In the genomic region with DNA sequence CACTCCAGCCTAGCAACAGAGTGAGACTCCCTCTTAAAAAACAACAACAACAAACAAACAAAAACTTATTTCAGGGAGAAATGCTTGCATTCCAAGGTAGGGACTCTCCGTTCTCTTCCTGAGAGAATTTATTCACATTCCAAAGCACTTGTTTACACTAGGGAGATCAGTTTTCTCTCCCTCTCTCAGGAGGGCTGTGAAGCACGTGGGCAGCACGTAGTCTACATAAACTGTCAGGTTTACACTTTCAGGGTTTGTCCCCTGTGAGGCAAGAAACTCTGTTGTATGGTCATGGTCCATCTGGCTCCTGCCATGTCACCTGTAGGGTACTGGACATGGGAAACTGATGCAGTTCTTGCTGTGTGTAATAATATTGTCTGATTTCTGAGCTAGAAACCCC, we compare ENCODE assay signal across 1 cellular context.
A peak's percentile ranks its signal among the peaks of the same experiment; 100 is the strongest.
TF ChIP-seq lines count a peak whose summit lies in the region.

No MANE protein-coding gene starts in this region.

TF ChIP-seq in HepG2, 621 proteins besides CTCF, POLR2A, EP300 and RAD21 (continued from another document and continues in another):
- TF ChIP-seq, protein P1, sequence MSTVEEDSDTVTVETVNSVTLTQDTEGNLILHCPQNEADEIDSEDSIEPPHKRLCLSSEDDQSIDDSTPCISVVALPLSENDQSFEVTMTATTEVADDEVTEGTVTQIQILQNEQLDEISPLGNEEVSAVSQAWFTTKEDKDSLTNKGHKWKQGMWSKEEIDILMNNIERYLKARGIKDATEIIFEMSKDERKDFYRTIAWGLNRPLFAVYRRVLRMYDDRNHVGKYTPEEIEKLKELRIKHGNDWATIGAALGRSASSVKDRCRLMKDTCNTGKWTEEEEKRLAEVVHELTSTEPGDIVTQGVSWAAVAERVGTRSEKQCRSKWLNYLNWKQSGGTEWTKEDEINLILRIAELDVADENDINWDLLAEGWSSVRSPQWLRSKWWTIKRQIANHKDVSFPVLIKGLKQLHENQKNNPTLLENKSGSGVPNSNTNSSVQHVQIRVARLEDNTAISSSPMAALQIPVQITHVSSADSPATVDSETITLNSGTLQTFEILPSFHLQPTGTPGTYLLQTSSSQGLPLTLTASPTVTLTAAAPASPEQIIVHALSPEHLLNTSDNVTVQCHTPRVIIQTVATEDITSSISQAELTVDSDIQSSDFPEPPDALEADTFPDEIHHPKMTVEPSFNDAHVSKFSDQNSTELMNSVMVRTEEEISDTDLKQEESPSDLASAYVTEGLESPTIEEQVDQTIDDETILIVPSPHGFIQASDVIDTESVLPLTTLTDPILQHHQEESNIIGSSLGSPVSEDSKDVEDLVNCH (CRISPR knock-in tag; IDR thresholded peaks at IDR 0.05), result no peak
- no peak for TF ChIP-seq ZFP82 (CRISPR knock-in tag; IDR thresholded peaks at IDR 0.05; ENCODE audit: borderline replicate concordance)
- no peak for TF ChIP-seq SUZ12 (IDR thresholded peaks at IDR 0.05; ENCODE audit: low read depth, low read length)
- 0 out of 2 replicates have a peak, but pooled peaks have one; percentile 29 for TF ChIP-seq HOXA5 (CRISPR knock-in tag; IDR thresholded peaks at IDR 0.05)
- TF ChIP-seq ZNF180 (CRISPR knock-in tag; IDR thresholded peaks at IDR 0.05; ENCODE audit: borderline replicate concordance, low read depth), result no peak
- no peak for TF ChIP-seq DR1 (CRISPR knock-in tag; IDR thresholded peaks at IDR 0.05)
- TF ChIP-seq, protein P2, sequence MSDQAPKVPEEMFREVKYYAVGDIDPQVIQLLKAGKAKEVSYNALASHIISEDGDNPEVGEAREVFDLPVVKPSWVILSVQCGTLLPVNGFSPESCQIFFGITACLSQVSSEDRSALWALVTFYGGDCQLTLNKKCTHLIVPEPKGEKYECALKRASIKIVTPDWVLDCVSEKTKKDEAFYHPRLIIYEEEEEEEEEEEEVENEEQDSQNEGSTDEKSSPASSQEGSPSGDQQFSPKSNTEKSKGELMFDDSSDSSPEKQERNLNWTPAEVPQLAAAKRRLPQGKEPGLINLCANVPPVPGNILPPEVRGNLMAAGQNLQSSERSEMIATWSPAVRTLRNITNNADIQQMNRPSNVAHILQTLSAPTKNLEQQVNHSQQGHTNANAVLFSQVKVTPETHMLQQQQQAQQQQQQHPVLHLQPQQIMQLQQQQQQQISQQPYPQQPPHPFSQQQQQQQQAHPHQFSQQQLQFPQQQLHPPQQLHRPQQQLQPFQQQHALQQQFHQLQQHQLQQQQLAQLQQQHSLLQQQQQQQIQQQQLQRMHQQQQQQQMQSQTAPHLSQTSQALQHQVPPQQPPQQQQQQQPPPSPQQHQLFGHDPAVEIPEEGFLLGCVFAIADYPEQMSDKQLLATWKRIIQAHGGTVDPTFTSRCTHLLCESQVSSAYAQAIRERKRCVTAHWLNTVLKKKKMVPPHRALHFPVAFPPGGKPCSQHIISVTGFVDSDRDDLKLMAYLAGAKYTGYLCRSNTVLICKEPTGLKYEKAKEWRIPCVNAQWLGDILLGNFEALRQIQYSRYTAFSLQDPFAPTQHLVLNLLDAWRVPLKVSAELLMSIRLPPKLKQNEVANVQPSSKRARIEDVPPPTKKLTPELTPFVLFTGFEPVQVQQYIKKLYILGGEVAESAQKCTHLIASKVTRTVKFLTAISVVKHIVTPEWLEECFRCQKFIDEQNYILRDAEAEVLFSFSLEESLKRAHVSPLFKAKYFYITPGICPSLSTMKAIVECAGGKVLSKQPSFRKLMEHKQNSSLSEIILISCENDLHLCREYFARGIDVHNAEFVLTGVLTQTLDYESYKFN (CRISPR knock-in tag; conservative IDR thresholded peaks at IDR 0.05), result 0 out of 2 replicates have a peak, but pooled peaks have one; percentile 31
- TF ChIP-seq, protein P3, sequence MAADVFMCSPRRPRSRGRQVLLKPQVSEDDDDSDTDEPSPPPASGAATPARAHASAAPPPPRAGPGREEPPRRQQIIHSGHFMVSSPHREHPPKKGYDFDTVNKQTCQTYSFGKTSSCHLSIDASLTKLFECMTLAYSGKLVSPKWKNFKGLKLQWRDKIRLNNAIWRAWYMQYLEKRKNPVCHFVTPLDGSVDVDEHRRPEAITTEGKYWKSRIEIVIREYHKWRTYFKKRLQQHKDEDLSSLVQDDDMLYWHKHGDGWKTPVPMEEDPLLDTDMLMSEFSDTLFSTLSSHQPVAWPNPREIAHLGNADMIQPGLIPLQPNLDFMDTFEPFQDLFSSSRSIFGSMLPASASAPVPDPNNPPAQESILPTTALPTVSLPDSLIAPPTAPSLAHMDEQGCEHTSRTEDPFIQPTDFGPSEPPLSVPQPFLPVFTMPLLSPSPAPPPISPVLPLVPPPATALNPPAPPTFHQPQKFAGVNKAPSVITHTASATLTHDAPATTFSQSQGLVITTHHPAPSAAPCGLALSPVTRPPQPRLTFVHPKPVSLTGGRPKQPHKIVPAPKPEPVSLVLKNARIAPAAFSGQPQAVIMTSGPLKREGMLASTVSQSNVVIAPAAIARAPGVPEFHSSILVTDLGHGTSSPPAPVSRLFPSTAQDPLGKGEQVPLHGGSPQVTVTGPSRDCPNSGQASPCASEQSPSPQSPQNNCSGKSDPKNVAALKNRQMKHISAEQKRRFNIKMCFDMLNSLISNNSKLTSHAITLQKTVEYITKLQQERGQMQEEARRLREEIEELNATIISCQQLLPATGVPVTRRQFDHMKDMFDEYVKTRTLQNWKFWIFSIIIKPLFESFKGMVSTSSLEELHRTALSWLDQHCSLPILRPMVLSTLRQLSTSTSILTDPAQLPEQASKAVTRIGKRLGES (CRISPR knock-in tag; IDR thresholded peaks at IDR 0.05; ENCODE audit: borderline replicate concordance), result peak; percentile 91
- TF ChIP-seq SETDB1 (CRISPR knock-in tag; IDR thresholded peaks at IDR 0.05; ENCODE audit: borderline replicate concordance), result peak; percentile 64; the same call in 1 of the 2 replicates
- TF ChIP-seq, protein P4, sequence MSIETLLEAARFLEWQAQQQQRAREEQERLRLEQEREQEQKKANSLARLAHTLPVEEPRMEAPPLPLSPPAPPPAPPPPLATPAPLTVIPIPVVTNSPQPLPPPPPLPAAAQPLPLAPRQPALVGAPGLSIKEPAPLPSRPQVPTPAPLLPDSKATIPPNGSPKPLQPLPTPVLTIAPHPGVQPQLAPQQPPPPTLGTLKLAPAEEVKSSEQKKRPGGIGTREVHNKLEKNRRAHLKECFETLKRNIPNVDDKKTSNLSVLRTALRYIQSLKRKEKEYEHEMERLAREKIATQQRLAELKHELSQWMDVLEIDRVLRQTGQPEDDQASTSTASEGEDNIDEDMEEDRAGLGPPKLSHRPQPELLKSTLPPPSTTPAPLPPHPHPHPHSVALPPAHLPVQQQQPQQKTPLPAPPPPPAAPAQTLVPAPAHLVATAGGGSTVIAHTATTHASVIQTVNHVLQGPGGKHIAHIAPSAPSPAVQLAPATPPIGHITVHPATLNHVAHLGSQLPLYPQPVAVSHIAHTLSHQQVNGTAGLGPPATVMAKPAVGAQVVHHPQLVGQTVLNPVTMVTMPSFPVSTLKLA (IDR thresholded peaks at IDR 0.05), result peak; percentile 40; the same call in 1 of the 2 replicates
- peak; percentile 25; the same call in 1 of the 2 replicates for TF ChIP-seq HOXA3 (CRISPR knock-in tag; IDR thresholded peaks at IDR 0.05)
- no peak for TF ChIP-seq PRMT3 (CRISPR knock-in tag; IDR thresholded peaks at IDR 0.05; ENCODE audit: borderline replicate concordance, low read depth)
- TF ChIP-seq ZNF367 (CRISPR knock-in tag; IDR thresholded peaks at IDR 0.05; ENCODE audit: borderline replicate concordance), result no peak
- TF ChIP-seq, protein P5, sequence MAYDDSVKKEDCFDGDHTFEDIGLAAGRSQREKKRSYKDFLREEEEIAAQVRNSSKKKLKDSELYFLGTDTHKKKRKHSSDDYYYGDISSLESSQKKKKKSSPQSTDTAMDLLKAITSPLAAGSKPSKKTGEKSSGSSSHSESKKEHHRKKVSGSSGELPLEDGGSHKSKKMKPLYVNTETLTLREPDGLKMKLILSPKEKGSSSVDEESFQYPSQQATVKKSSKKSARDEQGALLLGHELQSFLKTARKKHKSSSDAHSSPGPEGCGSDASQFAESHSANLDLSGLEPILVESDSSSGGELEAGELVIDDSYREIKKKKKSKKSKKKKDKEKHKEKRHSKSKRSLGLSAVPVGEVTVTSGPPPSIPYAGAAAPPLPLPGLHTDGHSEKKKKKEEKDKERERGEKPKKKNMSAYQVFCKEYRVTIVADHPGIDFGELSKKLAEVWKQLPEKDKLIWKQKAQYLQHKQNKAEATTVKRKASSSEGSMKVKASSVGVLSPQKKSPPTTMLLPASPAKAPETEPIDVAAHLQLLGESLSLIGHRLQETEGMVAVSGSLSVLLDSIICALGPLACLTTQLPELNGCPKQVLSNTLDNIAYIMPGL (CRISPR knock-in tag; IDR thresholded peaks at IDR 0.05; ENCODE audit: borderline replicate concordance in 1 of 2, low read depth in 1 of 2), result peak in 1 of 2 experiments; percentile 30; a peak in 1 of 4 replicates
- no peak for TF ChIP-seq TP53 (CRISPR knock-in tag; conservative IDR thresholded peaks at IDR 0.05)
- no peak for TF ChIP-seq MAFF (IDR thresholded peaks at IDR 0.05; ENCODE audit: low read depth, low read length)
- peak; percentile 44; the same call in 1 of the 2 replicates for TF ChIP-seq ZNF766 (CRISPR knock-in tag; IDR thresholded peaks at IDR 0.05; ENCODE audit: borderline replicate concordance)
- TF ChIP-seq HMG20A (CRISPR knock-in tag; IDR thresholded peaks at IDR 0.05; ENCODE audit: borderline replicate concordance), result peak; percentile 41; the same call in 1 of the 2 replicates
- TF ChIP-seq ZNF569 (CRISPR knock-in tag; IDR thresholded peaks at IDR 0.05; ENCODE audit: borderline replicate concordance), result no peak
- TF ChIP-seq PPARG (CRISPR knock-in tag; conservative IDR thresholded peaks at IDR 0.05), result no peak
- no peak for TF ChIP-seq PAX8 (CRISPR knock-in tag; IDR thresholded peaks at IDR 0.05; ENCODE audit: borderline replicate concordance)
- no peak for TF ChIP-seq ZNF549 (CRISPR knock-in tag; IDR thresholded peaks at IDR 0.05)
- TF ChIP-seq, protein P6, sequence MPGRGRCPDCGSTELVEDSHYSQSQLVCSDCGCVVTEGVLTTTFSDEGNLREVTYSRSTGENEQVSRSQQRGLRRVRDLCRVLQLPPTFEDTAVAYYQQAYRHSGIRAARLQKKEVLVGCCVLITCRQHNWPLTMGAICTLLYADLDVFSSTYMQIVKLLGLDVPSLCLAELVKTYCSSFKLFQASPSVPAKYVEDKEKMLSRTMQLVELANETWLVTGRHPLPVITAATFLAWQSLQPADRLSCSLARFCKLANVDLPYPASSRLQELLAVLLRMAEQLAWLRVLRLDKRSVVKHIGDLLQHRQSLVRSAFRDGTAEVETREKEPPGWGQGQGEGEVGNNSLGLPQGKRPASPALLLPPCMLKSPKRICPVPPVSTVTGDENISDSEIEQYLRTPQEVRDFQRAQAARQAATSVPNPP (CRISPR knock-in tag; IDR thresholded peaks at IDR 0.05), result no peak
- TF ChIP-seq ZSCAN31 (CRISPR knock-in tag; IDR thresholded peaks at IDR 0.05; ENCODE audit: low read depth), result no peak
- TF ChIP-seq RARG (CRISPR knock-in tag; IDR thresholded peaks at IDR 0.05; ENCODE audit: low read depth), result no peak
- TF ChIP-seq ZNF34 (CRISPR knock-in tag; IDR thresholded peaks at IDR 0.05; ENCODE audit: borderline replicate concordance), result no peak
- TF ChIP-seq ZNF879 (CRISPR knock-in tag; IDR thresholded peaks at IDR 0.05), result no peak
- TF ChIP-seq YEATS2 (CRISPR knock-in tag; IDR thresholded peaks at IDR 0.05; ENCODE audit: borderline replicate concordance), result no peak
- TF ChIP-seq ARNTL (CRISPR knock-in tag; IDR thresholded peaks at IDR 0.05), result peak; percentile 72; the same call in 1 of the 2 replicates
- no peak for TF ChIP-seq ATRX (CRISPR knock-in tag; IDR thresholded peaks at IDR 0.05; ENCODE audit: borderline replicate concordance)
- no peak for TF ChIP-seq SP2 (CRISPR knock-in tag; IDR thresholded peaks at IDR 0.05)
- TF ChIP-seq, protein P7, sequence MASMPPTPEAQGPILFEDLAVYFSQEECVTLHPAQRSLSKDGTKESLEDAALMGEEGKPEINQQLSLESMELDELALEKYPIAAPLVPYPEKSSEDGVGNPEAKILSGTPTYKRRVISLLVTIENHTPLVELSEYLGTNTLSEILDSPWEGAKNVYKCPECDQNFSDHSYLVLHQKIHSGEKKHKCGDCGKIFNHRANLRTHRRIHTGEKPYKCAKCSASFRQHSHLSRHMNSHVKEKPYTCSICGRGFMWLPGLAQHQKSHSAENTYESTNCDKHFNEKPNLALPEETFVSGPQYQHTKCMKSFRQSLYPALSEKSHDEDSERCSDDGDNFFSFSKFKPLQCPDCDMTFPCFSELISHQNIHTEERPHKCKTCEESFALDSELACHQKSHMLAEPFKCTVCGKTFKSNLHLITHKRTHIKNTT (CRISPR knock-in tag; IDR thresholded peaks at IDR 0.05), result no peak
- TF ChIP-seq, protein P8, sequence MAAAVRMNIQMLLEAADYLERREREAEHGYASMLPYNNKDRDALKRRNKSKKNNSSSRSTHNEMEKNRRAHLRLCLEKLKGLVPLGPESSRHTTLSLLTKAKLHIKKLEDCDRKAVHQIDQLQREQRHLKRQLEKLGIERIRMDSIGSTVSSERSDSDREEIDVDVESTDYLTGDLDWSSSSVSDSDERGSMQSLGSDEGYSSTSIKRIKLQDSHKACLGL (CRISPR knock-in tag; IDR thresholded peaks at IDR 0.05), result no peak
- no peak for TF ChIP-seq ZSCAN20 (CRISPR knock-in tag; IDR thresholded peaks at IDR 0.05; ENCODE audit: borderline replicate concordance)
- TF ChIP-seq ZNF10 (CRISPR knock-in tag; IDR thresholded peaks at IDR 0.05; ENCODE audit: borderline replicate concordance, low read depth), result no peak
- TF ChIP-seq ZNF652 (CRISPR knock-in tag; IDR thresholded peaks at IDR 0.05; ENCODE audit: borderline replicate concordance, low read depth), result no peak
- no peak for TF ChIP-seq NFE2L2 (IDR thresholded peaks at IDR 0.05; ENCODE audit: low read length)
- no peak for TF ChIP-seq KLF9 (CRISPR knock-in tag; IDR thresholded peaks at IDR 0.05; ENCODE audit: low read depth)
- TF ChIP-seq CC2D1A (CRISPR knock-in tag; IDR thresholded peaks at IDR 0.05), result no peak
- TF ChIP-seq, protein P9, sequence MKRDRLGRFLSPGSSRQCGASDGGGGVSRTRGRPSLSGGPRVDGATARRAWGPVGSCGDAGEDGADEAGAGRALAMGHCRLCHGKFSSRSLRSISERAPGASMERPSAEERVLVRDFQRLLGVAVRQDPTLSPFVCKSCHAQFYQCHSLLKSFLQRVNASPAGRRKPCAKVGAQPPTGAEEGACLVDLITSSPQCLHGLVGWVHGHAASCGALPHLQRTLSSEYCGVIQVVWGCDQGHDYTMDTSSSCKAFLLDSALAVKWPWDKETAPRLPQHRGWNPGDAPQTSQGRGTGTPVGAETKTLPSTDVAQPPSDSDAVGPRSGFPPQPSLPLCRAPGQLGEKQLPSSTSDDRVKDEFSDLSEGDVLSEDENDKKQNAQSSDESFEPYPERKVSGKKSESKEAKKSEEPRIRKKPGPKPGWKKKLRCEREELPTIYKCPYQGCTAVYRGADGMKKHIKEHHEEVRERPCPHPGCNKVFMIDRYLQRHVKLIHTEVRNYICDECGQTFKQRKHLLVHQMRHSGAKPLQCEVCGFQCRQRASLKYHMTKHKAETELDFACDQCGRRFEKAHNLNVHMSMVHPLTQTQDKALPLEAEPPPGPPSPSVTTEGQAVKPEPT (CRISPR knock-in tag; IDR thresholded peaks at IDR 0.05; ENCODE audit: low read depth), result no peak
- TF ChIP-seq WIZ (CRISPR knock-in tag; IDR thresholded peaks at IDR 0.05), result peak; percentile 68; the same call in 1 of the 2 replicates
- no peak for TF ChIP-seq ONECUT2 (CRISPR knock-in tag; IDR thresholded peaks at IDR 0.05)
